8 cellular contexts compared by ENCODE assay signal in the genomic region with DNA sequence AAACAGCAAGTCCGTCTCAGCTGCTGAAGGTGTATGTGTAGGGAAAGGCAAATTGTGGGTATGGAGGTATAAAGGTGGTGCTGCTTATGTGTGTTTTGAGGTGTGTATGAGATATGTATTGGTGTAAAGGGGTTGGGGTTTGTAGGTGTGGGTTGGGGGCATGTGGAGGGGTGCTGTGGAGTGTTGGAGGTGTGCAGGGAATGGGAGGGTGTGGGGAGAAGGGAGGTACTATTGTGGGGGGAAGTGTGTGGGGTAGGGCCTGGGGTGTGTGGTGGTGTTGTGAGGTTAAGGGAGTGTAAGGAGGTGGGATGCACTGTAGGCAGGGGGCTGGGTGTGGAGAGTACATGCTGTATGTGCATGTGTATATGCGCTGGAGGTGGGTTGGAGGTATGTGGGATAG. TPM values are rescaled to one million over a fixed set of nuclear protein-coding genes. Genes with fewer than 3 reads are reported as not detected.
DNase-seq lines count a peak whose midpoint lies in the region; ATAC-seq and TF ChIP-seq lines count a peak whose summit lies in the region.

No MANE protein-coding gene starts in this region.

- TF ChIP-seq CTCF in CD8-positive, alpha-beta T cell (IDR thresholded peaks at IDR 0.05): no peak
- no peak for TF ChIP-seq CTCF in VCaP (conservative IDR thresholded peaks at IDR 0.05)
- no peak for TF ChIP-seq CTCF in fibroblast of lung (conservative IDR thresholded peaks at IDR 0.05 in 1 of 2, IDR thresholded peaks at IDR 0.05 in 1 of 2; ENCODE audit: low read depth in 1 of 2, low read length in 2 of 2)
- no peak for TF ChIP-seq CTCF in parathyroid adenoma (IDR thresholded peaks at IDR 0.05)

- peaks cover 28% of the 10 kb centered on the region for H3K36me3 Mint-ChIP-seq in CD8-positive, alpha-beta T cell

- H3K4me3 ChIP-seq in CD8-positive, alpha-beta T cell (ENCODE audit: low read depth, low read length): no peak overlapping the region
- H3K4me3 ChIP-seq in fibroblast of lung (replicated peaks in 1 of 4; ENCODE audit: control extremely low read depth in 1 of 4, insufficient read depth in 1 of 4, low read depth in 3 of 4, low read length in 4 of 4): no peak overlapping the region
- peak overlapping the region; percentile 34 for H3K4me3 ChIP-seq in parathyroid adenoma (ENCODE audit: low read depth, low read length)

- no peak overlapping the region for H3K4me3 Mint-ChIP-seq in CD8-positive, alpha-beta T cell

- CTCF ChIA-PET in CD8-positive, alpha-beta T cell (lab: Charles Lee): no interaction called here

- H3K36me3 ChIP-seq in CD8-positive, alpha-beta T cell (ENCODE audit: insufficient read depth, low read length): no peaks in the 10 kb centered on the region
- H3K36me3 ChIP-seq in fibroblast of lung (ENCODE audit: control insufficient read depth, insufficient read depth, low read length): no peaks in the 10 kb centered on the region
- H3K36me3 ChIP-seq in parathyroid adenoma (ENCODE audit: control insufficient read depth, insufficient read depth, low read length): no peaks in the 10 kb centered on the region

- peaks cover 1% of the 10 kb centered on the region for H4K20me1 ChIP-seq in fibroblast of lung (ENCODE audit: control insufficient read depth, extremely low read depth, insufficient read depth, low read length)

- H3K27ac Mint-ChIP-seq in CD8-positive, alpha-beta T cell: peak overlapping the region; percentile 78

- H3K79me2 ChIP-seq in fibroblast of lung (ENCODE audit: control insufficient read depth, insufficient read depth, low read length) (peaks cover 74% of the 10 kb centered on the region), parathyroid adenoma (peaks cover 49% of the 10 kb centered on the region)

- H3K27me3 Mint-ChIP-seq in CD8-positive, alpha-beta T cell (ENCODE audit: low read depth): no peaks in the 10 kb centered on the region

- peaks cover 77% of the 10 kb centered on the region for H3K4me1 Mint-ChIP-seq in CD8-positive, alpha-beta T cell (ENCODE audit: low read depth)

- H3K27me3 ChIP-seq in CD8-positive, alpha-beta T cell (ENCODE audit: insufficient read depth, low read length): no peaks in the 10 kb centered on the region
- no peaks in the 10 kb centered on the region for H3K27me3 ChIP-seq in fibroblast of lung (ENCODE audit: control insufficient read depth, insufficient read depth, low read length)
- H3K27me3 ChIP-seq in parathyroid adenoma (ENCODE audit: control insufficient read depth, insufficient read depth, low read length): no peaks in the 10 kb centered on the region

- intact Hi-C loops in CD8-positive, alpha-beta T cell (cut with DNase I, micrococcal nuclease): loop anchor here in 1 of 2 experiments (2.0 to 10.0 kb wide), 2 partner anchors 14 to 1754 kb away; a partner anchor contains a TSS

- H3K4me2 ChIP-seq in fibroblast of lung (ENCODE audit: extremely low read depth, insufficient read depth, low read length): no peak overlapping the region
- H3K4me2 ChIP-seq in parathyroid adenoma (ENCODE audit: low read length): peak overlapping the region; percentile 55

- DNase-seq in CD8-positive, alpha-beta T cell: no peak
- DNase-seq in fibroblast of lung (ENCODE audit: low read depth in 2 of 2) (no peak), substantia nigra (lab: John Stamatoyannopoulos, UW) (no peak), NCI-H524 treated with DMSO at 0.1 percent for 48 hours (lab: John Stamatoyannopoulos, UW) (no peak), GF-D8 (lab: John Stamatoyannopoulos, UW) (no peak), foreskin melanocyte (no peak)

- no peaks in the 10 kb centered on the region for H3K9me3 ChIP-seq in CD8-positive, alpha-beta T cell (ENCODE audit: low read length)
- H3K9me3 ChIP-seq in fibroblast of lung (ENCODE audit: control insufficient read depth, insufficient read depth, low read depth, low read length): no peaks in the 10 kb centered on the region
- no peaks in the 10 kb centered on the region for H3K9me3 ChIP-seq in parathyroid adenoma (ENCODE audit: control insufficient read depth, low read length)

- H2AFZ ChIP-seq in fibroblast of lung (ENCODE audit: low read length) (no peak overlapping the region), parathyroid adenoma (no peak overlapping the region)

- H3K9ac ChIP-seq in fibroblast of lung (ENCODE audit: insufficient read depth, low read length): no peak overlapping the region
- H3K9ac ChIP-seq in parathyroid adenoma: no peak overlapping the region

- no peak overlapping the region for H3K27ac ChIP-seq in CD8-positive, alpha-beta T cell (ENCODE audit: low read depth, low read length)
- H3K27ac ChIP-seq in VCaP: peak overlapping the region; percentile 19; the same call in 1 of the 2 replicates
- H3K27ac ChIP-seq in fibroblast of lung (ENCODE audit: insufficient read depth, low read length): peak overlapping the region; percentile 6
- peak overlapping the region; percentile 82 for H3K27ac ChIP-seq in parathyroid adenoma
- no peak overlapping the region for H3K27ac ChIP-seq in substantia nigra (ENCODE audit: low read depth, low read length, poor library complexity, severe bottlenecking)

- H3K4me1 ChIP-seq in CD8-positive, alpha-beta T cell (ENCODE audit: insufficient read depth, low read length): peaks cover 64% of the 10 kb centered on the region
- H3K4me1 ChIP-seq in fibroblast of lung (ENCODE audit: control insufficient read depth, extremely low read depth, insufficient read depth, low read length): peaks cover 4% of the 10 kb centered on the region
- peaks cover 54% of the 10 kb centered on the region for H3K4me1 ChIP-seq in parathyroid adenoma

- POLR2A ChIA-PET in CD8-positive, alpha-beta T cell (lab: Charles Lee): no interaction called here

- no peaks in the 10 kb centered on the region for H3K9me3 Mint-ChIP-seq in CD8-positive, alpha-beta T cell

- no peak for ATAC-seq in CD8-positive, alpha-beta T cell

RNA-seq across cellular contexts. Expression of a gene that starts 15.7 kb away (rescaled TPM):
- 100 to 1,000 TPM in 1 of 2 experiments, 10 to 100 TPM in 1; 99.9 to 107 TPM for total RNA-seq in CD8-positive, alpha-beta T cell
- 25.9 and 29.2 TPM in 2 replicates for total RNA-seq in fibroblast of lung
- 28.0 and 28.4 TPM in 2 replicates for polyA plus RNA-seq in fibroblast of lung
- 31.7 and 39.5 TPM in 2 replicates for polyA plus RNA-seq in fibroblast of lung (2012)
- 22.0 and 34.3 TPM in 2 replicates for polyA minus RNA-seq in fibroblast of lung (ENCODE audit: low replicate concordance)

RNA-seq across cellular contexts. Expression of a gene that starts 18.7 kb away (rescaled TPM):
- total RNA-seq in CD8-positive, alpha-beta T cell: 100 to 1,000 TPM; 187 to 201 TPM
- total RNA-seq in fibroblast of lung: 2.1 and 4.5 TPM in 2 replicates
- 1.5 and 2.5 TPM in 2 replicates for polyA plus RNA-seq in fibroblast of lung
- polyA plus RNA-seq in fibroblast of lung (2012): 2.1 and 3.3 TPM in 2 replicates
- 23.4 and 24.0 TPM in 2 replicates for polyA minus RNA-seq in fibroblast of lung (ENCODE audit: low replicate concordance)

Comparison
In these comparisons a context has a peak if more than half of its experiments do, and no peak if none do; other contexts are left out.
1. H3K27ac ChIP-seq: peak in VCaP (single experiment), fibroblast of lung (single experiment) and parathyroid adenoma (single experiment); none in CD8-positive, alpha-beta T cell (single experiment) and substantia nigra (single experiment).
2. RNA of a gene that starts 18.7 kb away (total RNA-seq): 187 to 201 TPM in CD8-positive, alpha-beta T cell; 2.1 to 4.5 TPM in fibroblast of lung; every median in the first group is over 10 times any median in the second.